8 cellular contexts compared by ENCODE assay signal in the genomic region with DNA sequence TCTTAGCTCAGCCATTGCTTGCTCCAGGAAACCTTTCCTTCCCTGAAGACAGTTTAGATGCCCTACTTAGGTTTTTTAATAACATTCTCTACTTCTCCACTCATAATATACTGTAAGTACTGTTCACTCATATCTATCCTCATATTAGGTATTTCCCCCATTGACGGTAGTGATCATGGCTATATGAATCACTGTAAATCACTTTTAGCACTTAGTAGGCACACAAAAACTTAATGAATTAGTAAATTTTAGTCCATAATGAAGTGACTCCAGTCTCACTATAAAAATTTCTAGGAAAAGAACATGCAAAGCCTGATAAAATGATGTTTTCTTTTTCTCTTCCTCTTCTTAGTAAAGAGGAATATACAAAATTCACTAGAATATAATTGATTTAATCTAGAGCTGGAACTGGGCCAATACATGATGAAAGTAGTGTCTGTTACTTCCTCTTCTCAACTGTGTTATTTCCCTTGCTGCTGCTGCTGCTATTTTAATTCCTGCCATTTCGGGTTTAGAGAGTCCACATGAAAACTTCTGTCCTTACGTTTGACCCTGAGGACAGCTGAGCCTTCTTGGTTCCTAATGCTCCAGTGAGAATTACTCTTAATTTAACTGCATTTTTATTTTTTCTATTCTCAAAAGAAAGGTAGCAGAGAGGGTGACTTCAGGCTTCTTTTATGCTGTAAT.
DNase-seq lines count a peak whose midpoint lies in the region; ATAC-seq and TF ChIP-seq lines count a peak whose summit lies in the region.

No MANE protein-coding gene starts in this region.

- peak; percentile 64 for ATAC-seq in GM21360 (IDR thresholded peaks at IDR 0.05; ENCODE audit: unreplicated experiment)

- no peak for TF ChIP-seq POLR2A in suprapubic skin (IDR thresholded peaks at IDR 0.05)

- H3K9me3 ChIP-seq in WERI-Rb-1 (ENCODE audit: severe bottlenecking) (no peaks in the 10 kb centered on the region), suprapubic skin (no peaks in the 10 kb centered on the region)

- H3K4me3 ChIP-seq in WERI-Rb-1 (ENCODE audit: low read depth, low read length), result no peak overlapping the region
- H3K4me3 ChIP-seq in suprapubic skin, result no peak overlapping the region

- H3K36me3 ChIP-seq in WERI-Rb-1, result peaks cover 2% of the 10 kb centered on the region
- peaks cover 38% of the 10 kb centered on the region for H3K36me3 ChIP-seq in suprapubic skin

- 57% methylated on average over 3 of the region's 3 CpGs for WGBS in suprapubic skin

- H3K27ac ChIP-seq in WERI-Rb-1, result no peak overlapping the region
- H3K27ac ChIP-seq in suprapubic skin, result no peak overlapping the region

- TF ChIP-seq EP300 in suprapubic skin (IDR thresholded peaks at IDR 0.05), result no peak

- H3K4me1 ChIP-seq in suprapubic skin, result no peaks in the 10 kb centered on the region

- no peaks in the 10 kb centered on the region for H3K27me3 ChIP-seq in WERI-Rb-1 (ENCODE audit: insufficient read depth, low read depth, severe bottlenecking)
- H3K27me3 ChIP-seq in suprapubic skin, result no peaks in the 10 kb centered on the region

- peak; percentile 0 for DNase-seq in COLO829 (ENCODE audit: low spot score)
- peak; percentile 1 for DNase-seq in NCI-H1694 treated with DMSO at 0.1 percent for 48 hours (lab: John Stamatoyannopoulos, UW)
- DNase-seq in fibroblast of peridontal ligament (ENCODE audit: extremely low read depth), result peak; percentile 22
- no peak for DNase-seq in ureter (ENCODE audit: low spot score)
- no peak for DNase-seq in WERI-Rb-1
- DNase-seq in suprapubic skin (ENCODE audit: low spot score in 2 of 2), result no peak
- DNase-seq in HCEC 1CT, result no peak

- no peak for TF ChIP-seq CTCF in WERI-Rb-1 (IDR thresholded peaks at IDR 0.05; ENCODE audit: low read depth, low read length)
- TF ChIP-seq CTCF in suprapubic skin (IDR thresholded peaks at IDR 0.05), result no peak

Comparison
In these comparisons a context has a peak if more than half of its experiments do, and no peak if none do; other contexts are left out.
1. DNase-seq: peak in COLO829 (single experiment), NCI-H1694 treated with DMSO at 0.1 percent for 48 hours (single experiment) and fibroblast of peridontal ligament (single experiment); none in ureter (single experiment), WERI-Rb-1 (single experiment), suprapubic skin (0 of 2) and HCEC 1CT (single experiment).